In the genomic region with DNA sequence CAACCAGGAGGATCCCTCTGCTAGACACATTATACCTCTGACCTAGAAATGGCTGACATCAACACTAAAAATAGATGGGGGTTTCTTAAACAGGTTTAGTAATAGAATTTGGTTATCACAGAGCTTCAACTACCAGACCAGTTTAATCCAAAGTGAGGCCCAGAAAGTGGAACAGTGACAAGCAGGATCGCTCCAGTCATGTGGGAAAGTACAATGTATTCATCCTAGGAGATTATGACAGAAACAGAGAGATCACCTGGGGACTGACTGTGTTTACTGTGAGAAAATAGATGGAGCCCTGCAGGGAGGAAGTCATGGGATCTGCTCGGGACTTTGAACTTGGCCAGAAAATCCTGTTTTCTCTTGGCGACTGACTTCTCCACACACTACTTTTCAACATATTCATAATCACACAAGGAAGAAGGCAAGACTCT, we compare ENCODE assay signal across 17 cellular contexts.
A peak's percentile ranks its signal among the peaks of the same experiment; 100 is the strongest.
DNase-seq lines count a peak whose midpoint lies in the region; ATAC-seq, FAIRE-seq and TF ChIP-seq lines count a peak whose summit lies in the region.
"Had no signal": no experiment of that assay in that cellular context is flagged by ENCODE, and none has a peak within 500 bp of the region (broad histone marks: within the 10 kb centered on the region; RNA-seq: fewer than 3 reads in every experiment).

No MANE protein-coding gene starts in this region.

- no peak for FAIRE-seq in RCC 7860 (lab: Jason Lieb, UNC)

- H3K27ac ChIP-seq in colonic mucosa (no peak overlapping the region), psoas muscle (peak overlapping the region; percentile 83)
- H3K27ac ChIP-seq: skin epidermis had no signal

- H3K4me3 ChIP-seq in colonic mucosa (no peak overlapping the region), psoas muscle (no peak overlapping the region)
- H3K4me3 ChIP-seq: skin epidermis had no signal

- H3K9me3 ChIP-seq in colonic mucosa (no peaks in the 10 kb centered on the region), psoas muscle (no peaks in the 10 kb centered on the region)

- H3K9ac ChIP-seq in colonic mucosa (ENCODE audit: low read depth in 2 of 2, low read length in 2 of 2), result no peak overlapping the region

- no peaks in the 10 kb centered on the region for H3K27me3 ChIP-seq in colonic mucosa
- H3K27me3 ChIP-seq in psoas muscle (ENCODE audit: insufficient read depth in 3 of 3, low read length in 2 of 3), result no peaks in the 10 kb centered on the region

- peak; percentile 53 for ATAC-seq in GM18858 (IDR thresholded peaks at IDR 0.05; ENCODE audit: unreplicated experiment)
- ATAC-seq in HG03565 (IDR thresholded peaks at IDR 0.05; ENCODE audit: unreplicated experiment), result peak; percentile 56
- ATAC-seq in psoas muscle, result peak; percentile 77 to 95 (median 92)
- ATAC-seq: activated naive CD4-positive, alpha-beta T cell treated with anti-CD3 and anti-CD28 coated beads, Interleukin-2, amount 50 U/mL, for 72 hours had no signal

- no peaks in the 10 kb centered on the region for H3K4me1 ChIP-seq in colonic mucosa
- H3K4me1 ChIP-seq in psoas muscle, result peaks cover 18% of the 10 kb centered on the region

- 16 to 40% (median 27%) methylated on average over 3 of the region's 3 CpGs for WGBS in psoas muscle, 3 donors

- DNase-seq in colonic mucosa (peak; percentile 38), psoas muscle (no peak), GM03348 (ENCODE audit: low spot score) (no peak), RCC 7860 (ENCODE audit: low spot score) (no peak)
- no peak for DNase-seq in activated effector memory CD4-positive, alpha-beta T cell treated with Interleukin-2 at 50 U/mL for 16 hours
- no peak for DNase-seq in activated CD8-positive, alpha-beta memory T cell treated with anti-CD3 and anti-CD28 coated beads, Interleukin-2, amount 50 U/mL, for 4 hours
- DNase-seq: activated CD4-positive, alpha-beta T cell treated with anti-CD3 and anti-CD28 coated beads, Interleukin-2, amount 10 ng/mL, durations not matched to agents 24 days and 14 days; activated T-cell treated with anti-CD3 and anti-CD28 coated beads, Interleukin-2, amount 50 U/mL, for 1 hour; MM.1S; occipital lobe; SHP77; stimulated activated naive CD4-positive, alpha-beta T cell treated with Interleukin-2 at 50 U/mL for 16 hours; T-helper 9 cell had no signal

- no peak for TF ChIP-seq CTCF in colonic mucosa (IDR thresholded peaks at IDR 0.05)
- no peak for TF ChIP-seq CTCF in psoas muscle (IDR thresholded peaks at IDR 0.05)

- H3K36me3 ChIP-seq in colonic mucosa, result no peaks in the 10 kb centered on the region
- H3K36me3 ChIP-seq in psoas muscle (ENCODE audit: insufficient read depth in 1 of 2, low read depth in 1 of 2), result no peaks in the 10 kb centered on the region

- intact Hi-C loops in colonic mucosa (cut with DNase I), result no loop called here
- intact Hi-C loops in psoas muscle (cut with DNase I), result loop anchor here in 1 of 2 donors (10.0 kb wide), 1 partner anchor 80 kb away; no protein-coding TSS in a partner anchor
